ENCODE assay signal across 3 cellular contexts in genomic region chr2:232940724-232941123, GRCh38.
"Had no signal": no experiment of that assay in that cellular context is flagged by ENCODE, and none has a peak within 500 bp of the region (broad histone marks: within the 10 kb centered on the region; RNA-seq: fewer than 3 reads in every experiment).

No MANE protein-coding gene starts in this region.

- H3K4me3 ChIP-seq: GM12878 had no signal

- DNase-seq: GDM1, GF-D8 had no signal
